8 cellular contexts compared by ENCODE assay signal in the genomic region with DNA sequence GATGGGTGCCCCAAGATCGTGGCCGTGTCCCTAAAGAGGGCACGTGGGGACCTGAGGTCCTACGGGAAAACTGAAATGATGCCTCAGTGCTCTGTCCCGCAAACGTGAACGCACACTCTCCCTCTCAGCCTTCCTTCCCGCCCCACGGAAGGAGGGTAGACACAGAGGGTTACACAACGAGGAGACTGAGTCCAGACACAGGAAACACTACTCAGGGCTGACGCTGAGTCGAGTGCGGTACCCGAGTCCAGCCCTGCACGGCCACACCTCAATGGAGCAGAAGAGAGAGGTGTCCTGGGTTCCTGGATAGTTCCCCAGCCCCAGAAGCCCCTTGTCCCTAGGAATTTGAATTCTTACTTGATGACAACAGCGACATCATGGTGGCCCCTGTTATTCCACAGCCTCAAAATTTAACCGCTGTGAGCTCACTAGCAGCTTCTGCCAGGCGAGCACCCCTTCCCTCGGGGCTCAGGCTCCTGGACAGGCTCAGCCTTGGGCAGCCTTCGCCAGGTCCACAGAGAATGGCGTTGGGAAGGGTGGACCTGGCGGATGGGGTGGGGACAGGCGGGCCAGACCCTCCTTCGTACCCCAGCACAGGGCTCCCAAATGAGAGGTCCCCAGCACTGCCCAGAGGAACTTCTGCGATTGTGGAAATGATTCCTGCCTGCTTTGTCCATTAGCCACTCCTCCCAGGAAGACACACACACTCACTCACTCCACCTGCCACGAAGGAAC. TPM values are rescaled to one million over a fixed set of nuclear protein-coding genes. Genes with fewer than 3 reads are reported as not detected.
DNase-seq lines count a peak whose midpoint lies in the region; ATAC-seq and TF ChIP-seq lines count a peak whose summit lies in the region.

No MANE protein-coding gene starts in this region.

- H3K27ac ChIP-seq in heart left ventricle = peak overlapping the region; percentile 90 to 97 (median 96)

- H3K9me3 ChIP-seq in BE2C = no peaks in the 10 kb centered on the region
- no peaks in the 10 kb centered on the region for H3K9me3 ChIP-seq in heart left ventricle

- H3K4me1 ChIP-seq in BE2C = peaks cover 21% of the 10 kb centered on the region
- peaks cover 12 to 74% (median 47%) of the 10 kb centered on the region in 12 donors for H3K4me1 ChIP-seq in heart left ventricle

- no peaks in the 10 kb centered on the region for H3K36me3 ChIP-seq in BE2C
- peaks cover 0 to 15% (median 5%) of the 10 kb centered on the region in 9 donors for H3K36me3 ChIP-seq in heart left ventricle

- H3K4me3 ChIP-seq in BE2C (ENCODE audit: low read depth, low read length) (peak overlapping the region; percentile 70), NB4 (ENCODE audit: low read depth, low read length) (peak overlapping the region; percentile 49), heart left ventricle (peak overlapping the region; percentile 65 to 90 (median 80)), retinal pigment epithelial cell (ENCODE audit: low read length) (peak overlapping the region; percentile 64)

- no peak for TF ChIP-seq CTCF in BE2C (IDR thresholded peaks at IDR 0.05; ENCODE audit: low read depth, low read length)
- TF ChIP-seq CTCF in NB4 (IDR thresholded peaks at IDR 0.05; ENCODE audit: low read depth, low read length) = peak; percentile 1
- no peak for TF ChIP-seq CTCF in heart left ventricle (IDR thresholded peaks at IDR 0.05)
- TF ChIP-seq CTCF in retinal pigment epithelial cell (conservative IDR thresholded peaks at IDR 0.05; ENCODE audit: low read depth, low read length) = no peak

- no peak for DNase-seq in BE2C
- peak; percentile 46 for DNase-seq in NB4 (ENCODE audit: low read depth)
- DNase-seq in activated naive CD4-positive, alpha-beta T cell treated with Interleukin-2 at 50 U/mL for 16 hours = peak; percentile 29
- DNase-seq in heart left ventricle = peak in 4 of 5 donors; percentile 10 to 58 (median 34)
- no peak for DNase-seq in retinal pigment epithelial cell (ENCODE audit: low read depth)

- WGBS in heart left ventricle, 4 donors = 34 to 44% (median 40%) methylated on average over 21 to 26 of the region's 26 CpGs

- ATAC-seq in heart left ventricle (peak in 2 of 4 donors; percentile 4), GM18517 (IDR thresholded peaks at IDR 0.05; ENCODE audit: unreplicated experiment) (no peak), HG03520 (IDR thresholded peaks at IDR 0.05; ENCODE audit: unreplicated experiment) (no peak), HG02884 (IDR thresholded peaks at IDR 0.05; ENCODE audit: unreplicated experiment) (no peak)

- H3K27me3 ChIP-seq in BE2C (no peaks in the 10 kb centered on the region), heart left ventricle (no peaks in the 10 kb centered on the region)

- TF ChIP-seq POLR2A in NB4 (IDR thresholded peaks at IDR 0.05; ENCODE audit: extremely low read depth, insufficient read length) (no peak), heart left ventricle (IDR thresholded peaks at IDR 0.05) (no peak)

- intact Hi-C loops in heart left ventricle (cut with DNase I) = loop anchor here in 2 of 10 donors (5.0 to 10.0 kb wide), 4 partner anchors 110 to 543 kb away; a partner anchor contains a TSS

RNA-seq across cellular contexts. Expression of a gene that starts 1.0 kb away (rescaled TPM):
- polyA plus RNA-seq in BE2C (2012; ENCODE audit: insufficient read depth, insufficient read length, low read depth) = 44.6 TPM
- 100 to 1,000 TPM in 2 of 9 donors, 10 to 100 TPM in 7; 67.5 to 149 (median 91.0) TPM for total RNA-seq in heart left ventricle
- 100 to 1,000 TPM in 1 of 2 donors, 10 to 100 TPM in 1; 75.9 to 206 TPM for polyA plus RNA-seq in heart left ventricle

RNA-seq across cellular contexts. Expression of a gene that starts 7.1 kb away (rescaled TPM):
- 14.7 TPM for polyA plus RNA-seq in BE2C (2012; ENCODE audit: insufficient read depth, insufficient read length, low read depth)
- total RNA-seq in heart left ventricle = 10 to 100 TPM in 7 of 9 donors, 1 to 10 TPM in 2; 6.7 to 23.9 (median 15.4) TPM
- 1 to 10 TPM; 3.6 to 9.3 TPM for polyA plus RNA-seq in heart left ventricle

RNA-seq across cellular contexts. Expression of a gene that starts 9.5 kb away (rescaled TPM):
- 4.5 TPM for polyA plus RNA-seq in BE2C (2012; ENCODE audit: insufficient read depth, insufficient read length, low read depth)
- total RNA-seq in heart left ventricle = 10 to 100 TPM in 1 of 9 donors, 1 to 10 TPM in 8; 3.1 to 11.7 (median 5.6) TPM
- polyA plus RNA-seq in heart left ventricle = 1 to 10 TPM; 2.4 to 4.9 TPM

RNA-seq across cellular contexts. Expression of a gene that starts 19.2 kb away (rescaled TPM):
- polyA plus RNA-seq in BE2C (2012; ENCODE audit: insufficient read depth, insufficient read length, low read depth) = 80.2 TPM
- total RNA-seq in heart left ventricle = 10 to 100 TPM; 14.9 to 35.6 (median 21.9) TPM
- 10 to 100 TPM; 17.4 to 39.7 TPM for polyA plus RNA-seq in heart left ventricle

RNA-seq across cellular contexts. Expression of a gene that starts 58.0 kb away (rescaled TPM):
- 0.43 TPM for polyA plus RNA-seq in BE2C (2012; ENCODE audit: insufficient read depth, insufficient read length, low read depth)
- total RNA-seq in heart left ventricle = 1 to 10 TPM in 3 of 9 donors, under 1 TPM in 5, not detected in 1; 0.48 to 2.7 (median 0.78) TPM
- polyA plus RNA-seq in heart left ventricle = 1 to 10 TPM; 1.1 to 1.3 TPM

Comparison
In these comparisons a context has a peak if more than half of its experiments do, and no peak if none do; other contexts are left out.
1. DNase-seq: peak in NB4 (single experiment), activated naive CD4-positive, alpha-beta T cell treated with Interleukin-2 at 50 U/mL for 16 hours (single experiment) and heart left ventricle (4 of 5); none in BE2C (single experiment) and retinal pigment epithelial cell (single experiment).
2. Peak in every context shown above with its lines, with median percentiles within 50 percentile points of each other: H3K4me3 ChIP-seq.